16 cellular contexts compared by ENCODE assay signal in genomic region chr7:36029846-36030510, GRCh38.
DNase-seq lines count a peak whose midpoint lies in the region; ATAC-seq, FAIRE-seq and TF ChIP-seq lines count a peak whose summit lies in the region.
"Had no signal": no experiment of that assay in that cellular context is flagged by ENCODE, and none has a peak within 500 bp of the region (broad histone marks: within the 10 kb centered on the region; RNA-seq: fewer than 3 reads in every experiment).

No MANE protein-coding gene starts in this region.

- no peak overlapping the region for H3K9ac ChIP-seq in NT2/D1 (ENCODE audit: insufficient read length, low read depth)

- DNase-seq in M059J (ENCODE audit: low read depth) (peak; percentile 34), NT2/D1 (ENCODE audit: low read depth, low spot score) (peak; percentile 23), bronchial epithelial cell (ENCODE audit: low read depth) (no peak), myocyte (ENCODE audit: low read depth) (peak; percentile 66), Kasumi-1 (lab: John Stamatoyannopoulos, UW) (no peak), HEK293T (ENCODE audit: extremely low spot score) (no peak), esophagus squamous epithelium (lab: John Stamatoyannopoulos, UW) (no peak)
- DNase-seq: BE2C; CD4-positive, alpha-beta memory T cell; DMS79; HCEC 1CT had no signal

- peak; percentile 47 for FAIRE-seq in bronchial epithelial cell (lab: Jason Lieb, UNC)
- FAIRE-seq: A549, GM12878, GM18507 had no signal

- TF ChIP-seq CTCF in bronchial epithelial cell (IDR thresholded peaks at IDR 0.05; ENCODE audit: insufficient read depth, low read length, severe bottlenecking) (no peak), esophagus squamous epithelium (IDR thresholded peaks at IDR 0.05) (no peak)

- no peaks in the 10 kb centered on the region for H3K36me3 ChIP-seq in NT2/D1 (ENCODE audit: insufficient read depth, insufficient read length, low read length)
- no peaks in the 10 kb centered on the region for H3K36me3 ChIP-seq in bronchial epithelial cell (ENCODE audit: control insufficient read depth, insufficient read depth, low read length)
- no peaks in the 10 kb centered on the region for H3K36me3 ChIP-seq in esophagus squamous epithelium
- H3K36me3 ChIP-seq: BE2C had no signal

- POLR2A ChIA-PET in HEK293T (lab: Yijun Ruan, JAX) = no interaction called here

- no peak overlapping the region for H3K27ac ChIP-seq in esophagus squamous epithelium
- H3K27ac ChIP-seq: C4-2B had no signal

- H3K9me3 ChIP-seq in NT2/D1 (ENCODE audit: insufficient read depth, low read length) (no peaks in the 10 kb centered on the region), esophagus squamous epithelium (no peaks in the 10 kb centered on the region)
- H3K9me3 ChIP-seq: A549, BE2C had no signal

- H3K27me3 ChIP-seq in NT2/D1 (ENCODE audit: insufficient read depth, insufficient read length) (peaks cover 3% of the 10 kb centered on the region), bronchial epithelial cell (ENCODE audit: control insufficient read depth, insufficient read depth, low read length) (peaks cover 4% of the 10 kb centered on the region), esophagus squamous epithelium (no peaks in the 10 kb centered on the region)
- H3K27me3 ChIP-seq: BE2C had no signal

- 79 to 85% methylated on average over 3 of the region's 3 CpGs for WGBS in esophagus squamous epithelium, 2 donors

- intact Hi-C loops in esophagus squamous epithelium (cut with DNase I) = no loop called here

- TF ChIP-seq POLR2A in esophagus squamous epithelium (IDR thresholded peaks at IDR 0.05) = no peak

- CTCF ChIA-PET in HEK293T (lab: Yijun Ruan, JAX) = interaction anchor here (1.0 to 1.2 kb wide), 2 partner anchors 9 to 99 kb away, joined by 3 to 8 read pairs; no protein-coding TSS in a partner anchor

- H3K4me3 ChIP-seq in NT2/D1 (ENCODE audit: insufficient read length, low read depth) (no peak overlapping the region), bronchial epithelial cell (ENCODE audit: low read depth, low read length) (no peak overlapping the region), esophagus squamous epithelium (no peak overlapping the region)
- H3K4me3 ChIP-seq: A549, GM12878 had no signal

- H3K4me1 ChIP-seq in NT2/D1 (ENCODE audit: insufficient read depth, insufficient read length) = peaks cover 6% of the 10 kb centered on the region
- H3K4me1 ChIP-seq in esophagus squamous epithelium = peaks cover 0 to 7% (median 0%) of the 10 kb centered on the region in 3 donors
- H3K4me1 ChIP-seq: BE2C had no signal

- no peak for ATAC-seq in HG02840 (IDR thresholded peaks at IDR 0.05; ENCODE audit: low FRiP score, unreplicated experiment)
- ATAC-seq: A549, GM12878 had no signal

TF ChIP-seq in HEK293T, 16 proteins besides CTCF, POLR2A, EP300 and RAD21:
- TF ChIP-seq ZNF384 (IDR thresholded peaks at IDR 0.05) (no peak), FOXA1 (IDR thresholded peaks at IDR 0.05) (no peak), CTBP1 (IDR thresholded peaks at IDR 0.05; ENCODE audit: borderline replicate concordance) (no peak), FOXK2 (IDR thresholded peaks at IDR 0.05) (no peak), PKNOX1 (IDR thresholded peaks at IDR 0.05) (no peak), L3MBTL2 (conservative IDR thresholded peaks at IDR 0.05) (no peak), NFRKB (IDR thresholded peaks at IDR 0.05) (no peak), HDGF (IDR thresholded peaks at IDR 0.05; ENCODE audit: borderline replicate concordance) (no peak)

Comparison
In these comparisons a context has a peak if more than half of its experiments do, and no peak if none do; other contexts are left out.
1. DNase-seq: peak in M059J (single experiment), NT2/D1 (single experiment) and myocyte (single experiment); none in bronchial epithelial cell (single experiment), Kasumi-1 (0 of 2), HEK293T (single experiment) and esophagus squamous epithelium (single experiment).